In genomic region chr15:35911052-35911780, GRCh38 we compare ENCODE assay signal across 1 cellular context.
TF ChIP-seq lines count a peak whose summit lies in the region.

No MANE protein-coding gene starts in this region.

TF ChIP-seq in SK-N-SH treated with all-trans-retinoic acid at 6 μM for 48 hours, 23 proteins besides CTCF, POLR2A, EP300 and RAD21 (continued from another document):
- TF ChIP-seq, protein P1, sequence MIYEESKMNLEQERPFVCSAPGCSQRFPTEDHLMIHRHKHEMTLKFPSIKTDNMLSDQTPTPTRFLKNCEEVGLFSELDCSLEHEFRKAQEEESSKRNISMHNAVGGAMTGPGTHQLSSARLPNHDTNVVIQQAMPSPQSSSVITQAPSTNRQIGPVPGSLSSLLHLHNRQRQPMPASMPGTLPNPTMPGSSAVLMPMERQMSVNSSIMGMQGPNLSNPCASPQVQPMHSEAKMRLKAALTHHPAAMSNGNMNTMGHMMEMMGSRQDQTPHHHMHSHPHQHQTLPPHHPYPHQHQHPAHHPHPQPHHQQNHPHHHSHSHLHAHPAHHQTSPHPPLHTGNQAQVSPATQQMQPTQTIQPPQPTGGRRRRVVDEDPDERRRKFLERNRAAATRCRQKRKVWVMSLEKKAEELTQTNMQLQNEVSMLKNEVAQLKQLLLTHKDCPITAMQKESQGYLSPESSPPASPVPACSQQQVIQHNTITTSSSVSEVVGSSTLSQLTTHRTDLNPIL (CRISPR knock-in tag; IDR thresholded peaks at IDR 0.05; ENCODE audit: low read depth): no peak
- no peak for TF ChIP-seq ZNF70 (CRISPR knock-in tag; IDR thresholded peaks at IDR 0.05)
- no peak for TF ChIP-seq ZFP30 (CRISPR knock-in tag; IDR thresholded peaks at IDR 0.05)
- no peak for TF ChIP-seq TOX (CRISPR knock-in tag; IDR thresholded peaks at IDR 0.05; ENCODE audit: borderline replicate concordance)
- no peak for TF ChIP-seq ZFP3 (CRISPR knock-in tag; IDR thresholded peaks at IDR 0.05)
- TF ChIP-seq OSR1 (CRISPR knock-in tag; IDR thresholded peaks at IDR 0.05): no peak
- no peak for TF ChIP-seq SNAI2 (CRISPR knock-in tag; IDR thresholded peaks at IDR 0.05)
- TF ChIP-seq ESRRG (CRISPR knock-in tag; IDR thresholded peaks at IDR 0.05): no peak
- TF ChIP-seq ARNTL (CRISPR knock-in tag; IDR thresholded peaks at IDR 0.05; ENCODE audit: borderline replicate concordance, low read depth): no peak
- no peak for TF ChIP-seq ZNF8 (CRISPR knock-in tag; IDR thresholded peaks at IDR 0.05)
